24 cellular contexts compared by ENCODE assay signal in the genomic region with DNA sequence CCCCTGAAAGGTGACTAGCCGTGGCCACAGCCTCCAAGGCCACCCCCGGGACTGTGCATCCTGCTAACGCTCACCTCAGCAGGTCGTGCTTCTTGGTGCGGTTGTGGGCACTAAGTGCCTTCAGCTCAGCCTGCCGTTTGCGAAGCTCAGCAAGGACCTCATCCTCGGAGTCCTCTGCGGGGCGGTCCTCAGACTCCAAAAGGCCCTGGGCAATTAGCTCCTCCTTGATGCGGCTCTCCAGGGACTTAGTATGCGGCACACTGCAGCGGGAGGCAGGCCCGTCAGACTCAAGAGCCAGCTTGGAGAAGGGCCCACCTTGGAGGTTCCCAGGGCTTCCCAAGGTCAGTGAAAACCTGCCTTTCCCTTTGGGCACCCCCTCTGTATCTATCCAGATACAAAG.
"Had no signal": no experiment of that assay in that cellular context is flagged by ENCODE, and none has a peak within 500 bp of the region (broad histone marks: within the 10 kb centered on the region; RNA-seq: fewer than 3 reads in every experiment).

No MANE protein-coding gene starts in this region.

- H3K27ac ChIP-seq: breast epithelium had no signal

- DNase-seq: activated B cell treated with CpG ODN at 0.5 μM for 24 hours; activated CD4-positive, alpha-beta T cell treated with anti-CD3 and anti-CD28 coated beads for 1 hour; activated CD4-positive, alpha-beta T cell treated with anti-CD3 and anti-CD28 coated beads, Interleukin-2, amount 10 ng/mL, durations not matched to agents 24 days and 14 days; activated CD4-positive, alpha-beta T cell treated with anti-CD3 and anti-CD28 coated beads, Interleukin-2, amount 50 U/mL, for 48 hours; activated CD8-positive, alpha-beta memory T cell treated with anti-CD3 and anti-CD28 coated beads, Interleukin-2, amount 10 ng/mL, durations not matched to agents 7 days and 5 days; activated effector memory CD4-positive, alpha-beta T cell treated with Interleukin-2 at 50 U/mL for 16 hours; activated naive CD4-positive, alpha-beta T cell; activated T-cell treated with anti-CD3 and anti-CD28 coated beads, Interleukin-2, amount 50 U/mL, for 24 hours; central memory CD4-positive, alpha-beta T cell; KG1; NCI-H1048; NCI-H146; NCI-H187 treated with DMSO at 0.1 percent for 48 hours; NCI-H2081 treated with DMSO at 0.1 percent for 48 hours; NCI-H345; NCI-H510A; NCI-H526 treated with DMSO at 0.1 percent for 48 hours; NCI-H82; NK-92 treated with Interleukin-12 subunit alpha and Interleukin-12 subunit beta, amount 100 ng/mL, for 24 hours; OCI-M1; RPMI8226; SHP77 had no signal

- H3K4me1 ChIP-seq: breast epithelium had no signal

- H3K4me3 ChIP-seq: breast epithelium had no signal

- ATAC-seq: activated CD8-positive, alpha-beta memory T cell treated with anti-CD3 and anti-CD28 coated beads, Interleukin-2, amount 10 ng/mL, durations not matched to agents 7 days and 5 days; Panc1 had no signal

- H3K27me3 ChIP-seq: breast epithelium had no signal

- H3K9me3 ChIP-seq: breast epithelium had no signal
